In genomic region chr22:20102203-20102780, GRCh38 we compare ENCODE assay signal across 1 cellular context.
TF ChIP-seq lines count a peak whose summit lies in the region.

No MANE protein-coding gene starts in this region.

TF ChIP-seq in K562, 482 proteins besides CTCF, POLR2A, EP300 and RAD21:
- TF ChIP-seq ZNF282 (CRISPR knock-in tag; IDR thresholded peaks at IDR 0.05) (0 out of 2 replicates have a peak, but pooled peaks have one; percentile 76), ATF2 (CRISPR knock-in tag; IDR thresholded peaks at IDR 0.05) (0 out of 2 replicates have a peak, but pooled peaks have one; percentile 36), SRSF3 (IDR thresholded peaks at IDR 0.05; ENCODE audit: insufficient read depth, low read length) (0 out of 2 replicates have a peak, but pooled peaks have one; percentile 86), POLR3G (IDR thresholded peaks at IDR 0.05; ENCODE audit: extremely low read depth, insufficient read length, insufficient replicate concordance) (no peak), PML (IDR thresholded peaks at IDR 0.05; ENCODE audit: low read length) (0 out of 2 replicates have a peak, but pooled peaks have one; percentile 8), CGGBP1 (CRISPR knock-in tag; IDR thresholded peaks at IDR 0.05) (no peak), IRF2 (CRISPR knock-in tag; IDR thresholded peaks at IDR 0.05) (peak; percentile 86), SIN3A (IDR thresholded peaks at IDR 0.05; ENCODE audit: borderline replicate concordance in 2 of 2, control insufficient read depth in 1 of 2, low read depth in 2 of 2, low read length in 2 of 2) (0 out of 4 replicates have a peak, but pooled peaks of 1 of the 2 experiments have one; percentile 36), KLF1 (tag; IDR thresholded peaks at IDR 0.05) (0 out of 2 replicates have a peak, but pooled peaks have one; percentile 39), POLR2AphosphoS2 (IDR thresholded peaks at IDR 0.05; ENCODE audit: low read length) (0 out of 2 replicates have a peak, but pooled peaks have one; percentile 30), USF1 (CRISPR knock-in tag; IDR thresholded peaks at IDR 0.05) (no peak), SUPT5H (IDR thresholded peaks at IDR 0.05) (0 out of 2 replicates have a peak, but pooled peaks have one; percentile 24), ZNF134 (CRISPR knock-in tag; conservative IDR thresholded peaks at IDR 0.05) (no peak), GTF2F1 (IDR thresholded peaks at IDR 0.05; ENCODE audit: low read depth, low read length) (0 out of 2 replicates have a peak, but pooled peaks have one; percentile 58), NR3C1 (CRISPR knock-in tag; IDR thresholded peaks at IDR 0.05) (peak; percentile 76; the same call in 1 of the 2 replicates), ZNF75A (CRISPR knock-in tag; IDR thresholded peaks at IDR 0.05) (no peak), TCFL5 (CRISPR knock-in tag; conservative IDR thresholded peaks at IDR 0.05) (no peak), KDM5B (IDR thresholded peaks at IDR 0.05; ENCODE audit: insufficient replicate concordance, low read depth, low read length) (peak; percentile 56), CBFB (CRISPR knock-in tag; IDR thresholded peaks at IDR 0.05) (peak; percentile 80; the same call in 1 of the 2 replicates), E2F5 (CRISPR knock-in tag; IDR thresholded peaks at IDR 0.05) (0 out of 2 replicates have a peak, but pooled peaks have one; percentile 27), ZBTB40 (IDR thresholded peaks at IDR 0.05) (no peak), ZBTB40 (CRISPR knock-in tag; IDR thresholded peaks at IDR 0.05) (peak; percentile 61), SMC3 (conservative IDR thresholded peaks at IDR 0.05; ENCODE audit: insufficient read depth, low read depth, low read length) (0 out of 2 replicates have a peak, but pooled peaks have one; percentile 16)
